17 cellular contexts compared by ENCODE assay signal in the genomic region with DNA sequence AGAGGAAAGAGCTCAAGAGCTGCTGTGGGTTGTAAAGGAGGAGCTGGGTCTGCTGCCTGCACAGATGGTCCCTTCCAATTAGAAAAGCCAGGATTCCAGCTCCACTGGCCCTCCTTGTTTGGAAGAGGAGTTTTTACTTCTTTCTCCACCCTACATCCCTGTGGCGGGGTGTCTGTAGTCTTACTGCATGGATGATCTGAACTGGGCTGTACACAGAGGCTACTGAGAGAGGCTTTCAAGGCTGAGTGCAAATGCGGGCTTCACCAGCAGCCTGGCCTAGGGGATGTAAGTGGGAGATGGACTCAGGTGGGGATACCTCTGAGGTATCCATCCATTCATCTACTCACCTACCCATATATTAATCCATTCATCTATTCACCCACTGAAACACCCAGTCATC. TPM values are rescaled to one million over a fixed set of nuclear protein-coding genes. Genes with fewer than 3 reads are reported as not detected.
DNase-seq lines count a peak whose midpoint lies in the region; ATAC-seq and TF ChIP-seq lines count a peak whose summit lies in the region.
"Had no signal": no experiment of that assay in that cellular context is flagged by ENCODE, and none has a peak within 500 bp of the region (broad histone marks: within the 10 kb centered on the region; RNA-seq: fewer than 3 reads in every experiment).

No MANE protein-coding gene starts in this region.

- H3K79me1 ChIP-seq in neuronal stem cell (ENCODE audit: low read depth, low read length) = no peaks in the 10 kb centered on the region

- POLR2A ChIA-PET in CD4-positive, alpha-beta memory T cell (lab: Charles Lee; ENCODE audit: partially characterized antibody) = no interaction called here

- no peak overlapping the region for H2BK15ac ChIP-seq in neuronal stem cell (ENCODE audit: low read length)

- H2BK120ac ChIP-seq in neuronal stem cell (ENCODE audit: low read depth, low read length) = no peak overlapping the region

- no peak overlapping the region for H3K4me2 ChIP-seq in neuronal stem cell (ENCODE audit: insufficient read depth, low read length, poor library complexity, severe bottlenecking)
- H3K4me2 ChIP-seq: BLaER1, GM23338 had no signal

- no peak overlapping the region for H4K8ac ChIP-seq in neuronal stem cell (ENCODE audit: low read depth, low read length)

- WGBS in endodermal cell (ENCODE audit: insufficient coverage in 1 of 2, insufficient read length in 1 of 2), 2 experiments = 100% methylated on average over 2 of the region's 2 CpGs; no CpG with 5 or more reads in 1 of the 2 experiments
- no CpG with 5 or more reads among the region's 2 CpGs for WGBS in neuronal stem cell (ENCODE audit: extremely low coverage in 2 of 2, insufficient read length in 2 of 2, insufficient replicate concordance in 1 of 2), 2 donors

- CTCF ChIA-PET in activated CD8-positive, alpha-beta memory T cell treated with anti-CD3 and anti-CD28 coated beads, Interleukin-2, amount 10 ng/mL, durations not matched to agents 7 days and 5 days (lab: Charles Lee) = no interaction called here
- CTCF ChIA-PET in CD4-positive, alpha-beta memory T cell (lab: Charles Lee; ENCODE audit: partially characterized antibody) = no interaction called here

- no peak overlapping the region for H2BK5ac ChIP-seq in neuronal stem cell (ENCODE audit: low read length)

- H3K4me1 ChIP-seq in endodermal cell (ENCODE audit: control insufficient read depth, insufficient read depth, low read length) = no peaks in the 10 kb centered on the region
- peaks cover 0 to 6% of the 10 kb centered on the region in 2 donors for H3K4me1 ChIP-seq in neuronal stem cell (ENCODE audit: control insufficient read depth in 2 of 2, insufficient read depth in 1 of 2, low read depth in 1 of 2, low read length in 2 of 2)
- H3K4me1 ChIP-seq in vagina = peaks cover 49% of the 10 kb centered on the region
- no peaks in the 10 kb centered on the region for H3K4me1 ChIP-seq in CD4-positive, alpha-beta memory T cell (ENCODE audit: insufficient read depth, low read length)

- H3K9me3 ChIP-seq in endodermal cell (ENCODE audit: control insufficient read depth, low read length) (no peaks in the 10 kb centered on the region), neuronal stem cell (replicated peaks in 1 of 2; ENCODE audit: control insufficient read depth in 2 of 2, insufficient read depth in 1 of 2, low read depth in 1 of 2, low read length in 2 of 2) (no peaks in the 10 kb centered on the region), vagina (no peaks in the 10 kb centered on the region)
- no peaks in the 10 kb centered on the region for H3K9me3 ChIP-seq in CD4-positive, alpha-beta memory T cell (ENCODE audit: control insufficient read depth in 1 of 2, low read length in 2 of 2)
- H3K9me3 ChIP-seq: BLaER1 had no signal

- peaks cover 50% of the 10 kb centered on the region for H3K27me3 ChIP-seq in endodermal cell (ENCODE audit: control insufficient read depth, insufficient read depth, low read length, poor library complexity, severe bottlenecking)
- peaks cover 0 to 2% (median under 1%) of the 10 kb centered on the region in 3 experiments for H3K27me3 ChIP-seq in neuronal stem cell (ENCODE audit: control insufficient read depth in 3 of 3, insufficient read depth in 3 of 3, low read depth in 1 of 3, low read length in 3 of 3)
- no peaks in the 10 kb centered on the region for H3K27me3 ChIP-seq in vagina
- no peaks in the 10 kb centered on the region for H3K27me3 ChIP-seq in CD4-positive, alpha-beta memory T cell (ENCODE audit: insufficient read depth, low read length)

- H2AFZ ChIP-seq in neuronal stem cell (ENCODE audit: low read length) = no peak overlapping the region
- H2AFZ ChIP-seq: GM23338 had no signal

- no peaks in the 10 kb centered on the region for H3K4me1 Mint-ChIP-seq in activated CD8-positive, alpha-beta memory T cell treated with anti-CD3 and anti-CD28 coated beads, Interleukin-2, amount 10 ng/mL, durations not matched to agents 7 days and 5 days
- H3K4me1 Mint-ChIP-seq in endodermal cell = peaks cover 5% of the 10 kb centered on the region
- peaks cover 0 to 1% (median under 1%) of the 10 kb centered on the region in 4 donors for H3K4me1 Mint-ChIP-seq in CD4-positive, alpha-beta memory T cell
- H3K4me1 Mint-ChIP-seq: CD4-positive, CD25-positive, alpha-beta regulatory T cell had no signal

- H3K9ac ChIP-seq in endodermal cell (ENCODE audit: extremely low read depth, low read length, poor library complexity, severe bottlenecking) (no peak overlapping the region), neuronal stem cell (ENCODE audit: low read depth, low read length, poor library complexity) (no peak overlapping the region)
- H3K9ac ChIP-seq: BLaER1 had no signal

- no peak for TF ChIP-seq CTCF in endodermal cell (conservative IDR thresholded peaks at IDR 0.05)
- TF ChIP-seq CTCF in vagina (IDR thresholded peaks at IDR 0.05) = no peak

- no peak for TF ChIP-seq POLR2A in vagina (IDR thresholded peaks at IDR 0.05)

- H3K27me3 Mint-ChIP-seq in activated CD8-positive, alpha-beta memory T cell treated with anti-CD3 and anti-CD28 coated beads, Interleukin-2, amount 10 ng/mL, durations not matched to agents 7 days and 5 days = peaks cover 2% of the 10 kb centered on the region
- H3K27me3 Mint-ChIP-seq in endodermal cell (ENCODE audit: insufficient read depth) = peaks cover 65% of the 10 kb centered on the region
- H3K27me3 Mint-ChIP-seq in CD4-positive, alpha-beta memory T cell = peaks cover 16 to 21% of the 10 kb centered on the region in 2 donors

- H3K27ac Mint-ChIP-seq in activated CD8-positive, alpha-beta memory T cell treated with anti-CD3 and anti-CD28 coated beads, Interleukin-2, amount 10 ng/mL, durations not matched to agents 7 days and 5 days = no peak overlapping the region
- H3K27ac Mint-ChIP-seq in endodermal cell = no peak overlapping the region
- no peak overlapping the region for H3K27ac Mint-ChIP-seq in CD4-positive, alpha-beta memory T cell
- H3K27ac Mint-ChIP-seq: CD4-positive, CD25-positive, alpha-beta regulatory T cell; GM23338 had no signal

- ATAC-seq in activated CD8-positive, alpha-beta memory T cell treated with anti-CD3 and anti-CD28 coated beads, Interleukin-2, amount 10 ng/mL, durations not matched to agents 7 days and 5 days = no peak
- ATAC-seq: GM12878, GM23338 had no signal

- no peak overlapping the region for H3K14ac ChIP-seq in neuronal stem cell (ENCODE audit: low read length)

- H3K36me3 Mint-ChIP-seq in activated CD8-positive, alpha-beta memory T cell treated with anti-CD3 and anti-CD28 coated beads, Interleukin-2, amount 10 ng/mL, durations not matched to agents 7 days and 5 days = no peaks in the 10 kb centered on the region
- H3K36me3 Mint-ChIP-seq in endodermal cell (ENCODE audit: low read depth) = no peaks in the 10 kb centered on the region
- no peaks in the 10 kb centered on the region for H3K36me3 Mint-ChIP-seq in CD4-positive, alpha-beta memory T cell
- H3K36me3 Mint-ChIP-seq: CD4-positive, CD25-positive, alpha-beta regulatory T cell had no signal

- H2BK12ac ChIP-seq in neuronal stem cell (ENCODE audit: low read length) = no peak overlapping the region

- H3K23ac ChIP-seq in neuronal stem cell (ENCODE audit: low read depth, low read length, poor library complexity) = no peak overlapping the region

- intact Hi-C loops in vagina (cut with DNase I) = no loop called here
- intact Hi-C loops in CD4-positive, alpha-beta memory T cell (cut with micrococcal nuclease) = no loop called here

- peak overlapping the region; percentile 16 for H3K18ac ChIP-seq in neuronal stem cell (ENCODE audit: low read length)

- no peak overlapping the region for H3K4me3 Mint-ChIP-seq in activated CD8-positive, alpha-beta memory T cell treated with anti-CD3 and anti-CD28 coated beads, Interleukin-2, amount 10 ng/mL, durations not matched to agents 7 days and 5 days
- H3K4me3 Mint-ChIP-seq in endodermal cell = no peak overlapping the region
- no peak overlapping the region for H3K4me3 Mint-ChIP-seq in CD4-positive, alpha-beta memory T cell
- H3K4me3 Mint-ChIP-seq: CD4-positive, CD25-positive, alpha-beta regulatory T cell; GM23338; H9 had no signal

- DNase-seq in activated CD8-positive, alpha-beta memory T cell treated with anti-CD3 and anti-CD28 coated beads, Interleukin-2, amount 10 ng/mL, durations not matched to agents 7 days and 5 days = peak; percentile 19
- DNase-seq in activated CD8-positive, alpha-beta memory T cell treated with anti-CD3 and anti-CD28 coated beads, Interleukin-2, amount 50 U/mL, for 4 hours = no peak
- DNase-seq in endodermal cell = peak; percentile 13
- no peak for DNase-seq in neuronal stem cell (ENCODE audit: low spot score)
- DNase-seq in vagina (ENCODE audit: extremely low spot score in 2 of 2) = peak; percentile 37 to 81
- no peak for DNase-seq in CD4-positive, alpha-beta memory T cell
- no peak for DNase-seq in stimulated activated CD4-positive, alpha-beta T cell treated with anti-CD3 and anti-CD28 coated beads, Interleukin-2, amount 100 ng/mL, for 24 hours
- DNase-seq: 8988T; AML-193; Calu3; CD4-positive, CD25-positive, alpha-beta regulatory T cell; DMS79; H9 had no signal

- H3K9me3 Mint-ChIP-seq in activated CD8-positive, alpha-beta memory T cell treated with anti-CD3 and anti-CD28 coated beads, Interleukin-2, amount 10 ng/mL, durations not matched to agents 7 days and 5 days (ENCODE audit: low read depth) = no peaks in the 10 kb centered on the region
- no peaks in the 10 kb centered on the region for H3K9me3 Mint-ChIP-seq in endodermal cell
- no peaks in the 10 kb centered on the region for H3K9me3 Mint-ChIP-seq in CD4-positive, alpha-beta memory T cell

- no peak overlapping the region for H3K4ac ChIP-seq in neuronal stem cell (ENCODE audit: low read length)

- H3K4me3 ChIP-seq in endodermal cell (ENCODE audit: low read length) (no peak overlapping the region), neuronal stem cell (ENCODE audit: low read length in 2 of 2) (no peak overlapping the region), vagina (no peak overlapping the region)
- no peak overlapping the region for H3K4me3 ChIP-seq in CD4-positive, alpha-beta memory T cell (ENCODE audit: low read length in 2 of 2)
- H3K4me3 ChIP-seq: BLaER1, GM12878, GM23338 had no signal

- H2AK5ac ChIP-seq in neuronal stem cell (ENCODE audit: low read depth, low read length) = no peak overlapping the region

- H3K36me3 ChIP-seq in endodermal cell (ENCODE audit: control insufficient read depth, insufficient read depth, low read length) (no peaks in the 10 kb centered on the region), neuronal stem cell (replicated peaks in 1 of 2; ENCODE audit: control insufficient read depth in 2 of 2, insufficient read depth in 2 of 2, low read length in 2 of 2) (no peaks in the 10 kb centered on the region), vagina (no peaks in the 10 kb centered on the region)
- H3K36me3 ChIP-seq in CD4-positive, alpha-beta memory T cell (ENCODE audit: insufficient read depth, low read length) = no peaks in the 10 kb centered on the region
- H3K36me3 ChIP-seq: BLaER1 had no signal

- no peak overlapping the region for H4K91ac ChIP-seq in neuronal stem cell (ENCODE audit: low read depth, low read length, poor library complexity)

- H3K27ac ChIP-seq in endodermal cell (ENCODE audit: low read depth, low read length) (no peak overlapping the region), neuronal stem cell (replicated peaks; ENCODE audit: low read length) (no peak overlapping the region), vagina (peak overlapping the region; percentile 50)
- no peak overlapping the region for H3K27ac ChIP-seq in CD4-positive, alpha-beta memory T cell (ENCODE audit: low read depth, low read length)
- H3K27ac ChIP-seq: BLaER1 had no signal

RNA-seq across cellular contexts. Expression of a gene that starts 7.1 kb away (rescaled TPM):
- not detected for total RNA-seq in activated CD8-positive, alpha-beta memory T cell treated with anti-CD3 and anti-CD28 coated beads, Interleukin-2, amount 10 ng/mL, durations not matched to agents 7 days and 5 days
- total RNA-seq in endodermal cell = 10 to 100 TPM in 1 of 2 donors, under 1 TPM in 1; 0.91 to 13.5 TPM
- polyA plus RNA-seq in endodermal cell (2013, experiment 1 of 2) = 10.8 TPM
- 6.4 TPM for polyA plus RNA-seq in endodermal cell (2013, experiment 2 of 2)
- polyA plus RNA-seq in neuronal stem cell (2013, experiment 1 of 2) = 0.54 TPM
- polyA plus RNA-seq in neuronal stem cell (2013, experiment 2 of 2) = 0.64 TPM
- 112 TPM for total RNA-seq in vagina
- total RNA-seq in CD4-positive, alpha-beta memory T cell = not detected
- polyA plus RNA-seq in CD4-positive, alpha-beta memory T cell = not detected
- total RNA-seq: Calu3; CD4-positive, CD25-positive, alpha-beta regulatory T cell; G401 had no signal
- polyA plus RNA-seq: CD4-positive, CD25-positive, alpha-beta regulatory T cell had no signal

Comparison
In these comparisons a context has a peak if more than half of its experiments do, and no peak if none do; other contexts are left out.
1. DNase-seq: peak in activated CD8-positive, alpha-beta memory T cell treated with anti-CD3 and anti-CD28 coated beads, Interleukin-2, amount 10 ng/mL, durations not matched to agents 7 days and 5 days (single experiment), endodermal cell (single experiment) and vagina (2 of 2); none in activated CD8-positive, alpha-beta memory T cell treated with anti-CD3 and anti-CD28 coated beads, Interleukin-2, amount 50 U/mL, for 4 hours (single experiment), neuronal stem cell (single experiment), CD4-positive, alpha-beta memory T cell (0 of 5) and stimulated activated CD4-positive, alpha-beta T cell treated with anti-CD3 and anti-CD28 coated beads, Interleukin-2, amount 100 ng/mL, for 24 hours (0 of 2).